In the genomic region with DNA sequence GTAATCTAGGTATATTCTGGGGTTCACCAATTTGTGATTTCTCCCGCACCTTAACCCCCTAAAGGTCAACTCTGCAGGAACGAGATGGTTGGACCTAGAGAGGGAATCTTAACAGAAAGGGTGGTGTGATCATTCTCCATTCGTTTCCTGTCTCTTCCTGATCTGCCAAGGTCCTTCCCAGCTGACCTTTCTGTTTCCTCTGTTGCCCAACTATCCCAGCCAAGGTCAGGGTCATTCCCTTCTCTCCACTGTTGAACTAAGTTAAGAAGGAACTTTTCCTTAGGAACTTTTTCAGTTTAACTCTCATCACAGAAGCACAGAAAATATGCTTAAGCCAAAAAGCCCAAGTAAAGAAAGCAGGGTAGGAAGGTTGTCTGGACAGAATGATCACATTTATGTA, we compare ENCODE assay signal across 21 cellular contexts. TPM values are rescaled to one million over a fixed set of nuclear protein-coding genes. Genes with fewer than 3 reads are reported as not detected.
DNase-seq lines count a peak whose midpoint lies in the region; ATAC-seq and TF ChIP-seq lines count a peak whose summit lies in the region.
"Had no signal": no experiment of that assay in that cellular context is flagged by ENCODE, and none has a peak within 500 bp of the region (broad histone marks: within the 10 kb centered on the region; RNA-seq: fewer than 3 reads in every experiment).

No MANE protein-coding gene starts in this region.

- no peak overlapping the region for H3K4me3 ChIP-seq in adrenal gland
- H3K4me3 ChIP-seq: BLaER1, GM12878, GM23248 had no signal

- no peaks in the 10 kb centered on the region for H3K27me3 ChIP-seq in adrenal gland
- H3K27me3 ChIP-seq: BLaER1 had no signal

- no peaks in the 10 kb centered on the region for H3K9me3 ChIP-seq in adrenal gland (replicated peaks in 1 of 3)
- H3K9me3 ChIP-seq: Caco-2 had no signal

- peak overlapping the region in 1 of 5 donors; percentile 72 for H3K27ac ChIP-seq in adrenal gland
- H3K27ac ChIP-seq: BLaER1, C4-2B, GM23248 had no signal

- peaks cover 54% of the 10 kb centered on the region for H3K4me1 Mint-ChIP-seq in brain
- peaks cover 47% of the 10 kb centered on the region for H3K4me1 Mint-ChIP-seq in nephron progenitor cell
- no peaks in the 10 kb centered on the region for H3K4me1 Mint-ChIP-seq in Calu3 (ENCODE audit: low read depth, unreplicated experiment)
- H3K4me1 Mint-ChIP-seq: B cell; CD4-positive, CD25-positive, alpha-beta regulatory T cell had no signal

- H3K27me3 Mint-ChIP-seq in brain, result peaks cover 3% of the 10 kb centered on the region
- H3K27me3 Mint-ChIP-seq in nephron progenitor cell (ENCODE audit: low read depth, poor library complexity), result no peaks in the 10 kb centered on the region
- no peaks in the 10 kb centered on the region for H3K27me3 Mint-ChIP-seq in Calu3 (ENCODE audit: unreplicated experiment)
- H3K27me3 Mint-ChIP-seq: CD4-positive, CD25-positive, alpha-beta regulatory T cell had no signal

- 39 to 43% (median 41%) methylated on average over 3 of the region's 3 CpGs for WGBS in adrenal gland, 4 donors

- intact Hi-C loops in adrenal gland (cut with DNase I) (no loop called here), sciatic nerve (cut with DNase I) (no loop called here), Calu3 (cut with micrococcal nuclease; ENCODE audit: unreplicated experiment) (no loop called here)

- H3K36me3 Mint-ChIP-seq in brain (peaks cover 27% of the 10 kb centered on the region), nephron progenitor cell (ENCODE audit: low read depth) (peaks cover 27% of the 10 kb centered on the region), Calu3 (ENCODE audit: insufficient read depth, unreplicated experiment) (no peaks in the 10 kb centered on the region)
- H3K36me3 Mint-ChIP-seq: CD4-positive, CD25-positive, alpha-beta regulatory T cell; CD8-positive, alpha-beta T cell had no signal

- no TSS peak for BruUV-seq in Calu3 (replicated peaks; lab: Mats Ljungman, UMichigan)

- peaks cover 0 to 25% of the 10 kb centered on the region in 2 donors for H3K4me1 ChIP-seq in adrenal gland (replicated peaks in 1 of 2)
- H3K4me1 ChIP-seq: Caco-2 had no signal

- H3K4me3 Mint-ChIP-seq in brain (no peak overlapping the region), nephron progenitor cell (no peak overlapping the region), Calu3 (ENCODE audit: low read depth, unreplicated experiment) (no peak overlapping the region)
- H3K4me3 Mint-ChIP-seq: B cell; CD4-positive, CD25-positive, alpha-beta regulatory T cell; CD8-positive, alpha-beta T cell had no signal

- TF ChIP-seq POLR2A in adrenal gland (IDR thresholded peaks at IDR 0.05), result no peak

- H3K27ac Mint-ChIP-seq in brain, result peak overlapping the region in 4 of 5 experiments; percentile 5 to 54 (median 14)
- H3K27ac Mint-ChIP-seq in nephron progenitor cell, result peak overlapping the region; percentile 13
- H3K27ac Mint-ChIP-seq in Calu3 (ENCODE audit: unreplicated experiment), result no peak overlapping the region
- H3K27ac Mint-ChIP-seq: B cell; CD4-positive, CD25-positive, alpha-beta regulatory T cell; CD8-positive, alpha-beta T cell had no signal

- ATAC-seq in sciatic nerve (peak; percentile 84), GM19467 (IDR thresholded peaks at IDR 0.05; ENCODE audit: unreplicated experiment) (no peak)
- ATAC-seq: CD8-positive, alpha-beta T cell; GM12878 had no signal

- H3K9me3 Mint-ChIP-seq in brain, result peaks cover 17 to 33% (median 24%) of the 10 kb centered on the region in 5 experiments
- peaks cover 33% of the 10 kb centered on the region for H3K9me3 Mint-ChIP-seq in nephron progenitor cell
- H3K9me3 Mint-ChIP-seq in Calu3 (ENCODE audit: low read depth, unreplicated experiment), result peaks cover 8% of the 10 kb centered on the region

- CTCF ChIA-PET in Calu3 (lab: Charles Lee), result no interaction called here

- TF ChIP-seq CTCF in adrenal gland (IDR thresholded peaks at IDR 0.05) (no peak), brain (conservative IDR thresholded peaks at IDR 0.05) (no peak), nephron progenitor cell (IDR thresholded peaks at IDR 0.05) (no peak), Calu3 (IDR thresholded peaks at IDR 0.05; ENCODE audit: unreplicated experiment) (no peak)

- DNase-seq in adrenal gland (peak in 5 of 7 donors; percentile 20 to 61 (median 30)), nephron progenitor cell (no peak), sciatic nerve (ENCODE audit: low spot score) (no peak), NCI-H2107 treated with DMSO at 0.1 percent for 48 hours (lab: John Stamatoyannopoulos, UW; ENCODE audit: unreplicated experiment) (no peak), Calu3 (no peak)
- DNase-seq: Caco-2; CD4-positive, CD25-positive, alpha-beta regulatory T cell; CD8-positive, alpha-beta T cell; DMS 273 treated with DMSO at 0.1 percent for 48 hours; DMS79; EL; GDM1; GM23248; H7; HCEC 1CT had no signal

- H3K36me3 ChIP-seq in adrenal gland (replicated peaks in 1 of 2), result no peaks in the 10 kb centered on the region
- H3K36me3 ChIP-seq: BLaER1 had no signal

RNA-seq across cellular contexts. Expression of a gene that starts 49.3 kb away (rescaled TPM):
- 10 to 100 TPM; 20.5 to 45.9 (median 30.0) TPM for total RNA-seq in adrenal gland
- 10 to 100 TPM in 1 of 3 donors, 1 to 10 TPM in 2; 5.9 to 63.4 (median 7.8) TPM for polyA plus RNA-seq in adrenal gland
- 19.0 TPM for polyA plus RNA-seq in brain (ENCODE audit: insufficient read depth, low read depth, low replicate concordance)
- 37.2 TPM for total RNA-seq in sciatic nerve
- 3.6 and 5.9 TPM in 2 replicates for total RNA-seq in Calu3 (2022)
- total RNA-seq: CD4-positive, CD25-positive, alpha-beta regulatory T cell had no signal
- polyA plus RNA-seq: CD4-positive, CD25-positive, alpha-beta regulatory T cell had no signal

Comparison
In these comparisons a context has a peak if more than half of its experiments do, and no peak if none do; other contexts are left out.
1. DNase-seq: peak in adrenal gland (5 of 7); none in nephron progenitor cell (single experiment), sciatic nerve (single experiment), NCI-H2107 treated with DMSO at 0.1 percent for 48 hours (single experiment) and Calu3 (single experiment).